In the genomic region with DNA sequence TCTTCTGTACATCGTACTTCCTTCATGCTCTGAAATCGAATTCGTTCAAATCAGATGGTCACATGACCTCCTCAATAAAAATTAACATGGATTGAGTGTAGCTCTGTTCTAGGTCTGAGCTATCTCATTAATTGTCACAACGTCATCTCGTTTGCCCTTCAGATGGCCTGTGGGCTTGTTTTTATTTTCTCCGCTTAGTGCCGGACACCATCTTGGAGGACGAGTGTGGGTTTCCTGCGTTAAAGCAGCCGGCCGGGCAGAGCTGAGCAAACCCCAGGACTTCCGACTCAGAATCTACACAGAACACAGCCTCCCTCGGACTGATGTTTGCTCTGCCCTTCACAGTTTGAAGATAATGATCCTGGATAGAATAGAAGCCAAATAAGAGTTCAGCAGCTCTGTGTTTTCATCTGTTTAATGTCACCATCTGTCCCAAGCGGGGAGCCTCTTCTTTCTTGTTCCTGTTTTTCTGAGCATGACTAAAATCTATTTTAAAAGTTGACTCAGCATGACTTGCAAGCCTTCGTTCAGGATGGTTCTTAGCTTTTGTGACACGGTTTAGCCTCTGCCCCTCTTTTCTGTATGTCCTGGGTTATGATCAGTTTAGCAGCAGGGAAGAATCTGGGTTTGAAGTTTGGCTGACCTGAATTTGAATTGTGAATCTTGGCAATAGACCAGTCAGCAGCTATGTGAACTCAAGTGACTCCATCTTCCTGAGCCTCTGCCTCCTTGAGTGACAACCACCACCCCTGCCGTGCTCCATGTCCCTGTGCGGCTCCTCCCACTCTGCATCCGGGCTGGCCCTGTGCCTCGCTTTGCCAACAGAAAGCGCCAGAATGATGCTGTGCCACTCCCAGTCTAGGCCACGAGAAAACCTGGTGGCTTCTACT, we compare ENCODE assay signal across 9 cellular contexts. TPM values are rescaled to one million over a fixed set of nuclear protein-coding genes. Genes with fewer than 3 reads are reported as not detected.
DNase-seq lines count a peak whose midpoint lies in the region; ATAC-seq and TF ChIP-seq lines count a peak whose summit lies in the region.
"Had no signal": no experiment of that assay in that cellular context is flagged by ENCODE, and none has a peak within 500 bp of the region (broad histone marks: within the 10 kb centered on the region; RNA-seq: fewer than 3 reads in every experiment).

No MANE protein-coding gene starts in this region.

- WGBS in heart right ventricle, 2 donors: 53 to 54% methylated on average over 22 of the region's 22 CpGs
- 72% methylated on average over 22 of the region's 22 CpGs for WGBS in smooth muscle cell (ENCODE audit: low lambda C conversion rate)

- H3F3A ChIP-seq in smooth muscle cell (ENCODE audit: low read depth): no peaks in the 10 kb centered on the region

- H3K27me3 ChIP-seq in heart right ventricle: no peaks in the 10 kb centered on the region
- no peaks in the 10 kb centered on the region for H3K27me3 ChIP-seq in smooth muscle cell (ENCODE audit: low read depth)

- H3K9me3 ChIP-seq in heart right ventricle (no peaks in the 10 kb centered on the region), smooth muscle cell (replicated peaks; ENCODE audit: low read depth) (no peaks in the 10 kb centered on the region)

- no peaks in the 10 kb centered on the region for H4K20me1 ChIP-seq in smooth muscle cell (ENCODE audit: low read depth)

- DNase-seq in COLO668 (lab: John Stamatoyannopoulos, UW; ENCODE audit: unreplicated experiment): peak; percentile 8
- peak; percentile 71 for DNase-seq in OCI-M1 (lab: John Stamatoyannopoulos, UW)
- DNase-seq in heart right ventricle: peak; percentile 33 to 63
- no peak for DNase-seq in smooth muscle cell (lab: John Stamatoyannopoulos, UW; ENCODE audit: unreplicated experiment)
- DNase-seq in iPS-NIHi7 (ENCODE audit: extremely low spot score): no peak

- no peaks in the 10 kb centered on the region for H3K36me3 ChIP-seq in heart right ventricle
- H3K36me3 ChIP-seq in smooth muscle cell (ENCODE audit: low read depth): no peaks in the 10 kb centered on the region

- H2AFZ ChIP-seq in smooth muscle cell (ENCODE audit: low read depth): peak overlapping the region; percentile 71

- H3K27ac ChIP-seq in heart right ventricle: peak overlapping the region in 9 of 10 donors; percentile 29 to 93 (median 40)
- H3K27ac ChIP-seq in smooth muscle cell (ENCODE audit: low read depth): no peak overlapping the region

- peaks cover 0 to 52% (median 4%) of the 10 kb centered on the region in 9 donors for H3K4me1 ChIP-seq in heart right ventricle
- H3K4me1 ChIP-seq in smooth muscle cell (ENCODE audit: low read depth): no peaks in the 10 kb centered on the region

- peak overlapping the region; percentile 8 for H3K4me2 ChIP-seq in smooth muscle cell

- TF ChIP-seq CTCF in heart right ventricle (IDR thresholded peaks at IDR 0.05) (no peak), smooth muscle cell (IDR thresholded peaks at IDR 0.05; ENCODE audit: borderline replicate concordance, insufficient read depth, poor library complexity, severe bottlenecking) (no peak)

- no peaks in the 10 kb centered on the region for H3K79me2 ChIP-seq in smooth muscle cell (ENCODE audit: low read depth)

- no peak overlapping the region for H3K9ac ChIP-seq in smooth muscle cell (ENCODE audit: low read depth)

- intact Hi-C loops in heart right ventricle (cut with DNase I): loop anchor here in 3 of 10 donors (5.0 to 10.0 kb wide), 2 partner anchors 48 to 141 kb away; a partner anchor contains a TSS

- ATAC-seq in HG02610 (IDR thresholded peaks at IDR 0.05; ENCODE audit: unreplicated experiment) (peak; percentile 86), heart right ventricle (peak; percentile 41 to 81 (median 64)), GM18907 (IDR thresholded peaks at IDR 0.05; ENCODE audit: unreplicated experiment) (no peak), HG02763 (IDR thresholded peaks at IDR 0.05; ENCODE audit: unreplicated experiment) (no peak)

- H3K4me3 ChIP-seq in heart right ventricle (peak overlapping the region in 1 of 10 donors; percentile 27), smooth muscle cell (peak overlapping the region; percentile 10)

RNA-seq across cellular contexts. Expression of a gene that starts 30.6 kb away (rescaled TPM):
- total RNA-seq in heart right ventricle (under 1 TPM in 1 of 10 donors, not detected in 9; 0.17 TPM), smooth muscle cell (not detected in 2 replicates)
- polyA plus RNA-seq in heart right ventricle (not detected), smooth muscle cell (not detected in 2 replicates)
- polyA plus RNA-seq: keratinocyte had no signal

RNA-seq across cellular contexts. Expression of a gene that starts 48.8 kb away (rescaled TPM):
- total RNA-seq in heart right ventricle (100 to 1,000 TPM; 101 to 156 (median 121) TPM), smooth muscle cell (3.5 and 3.6 TPM in 2 replicates)
- polyA plus RNA-seq in heart right ventricle (10 to 100 TPM; 52.4 to 68.0 TPM), smooth muscle cell (3.9 and 9.1 TPM in 2 replicates)

Comparison
In these comparisons a context has a peak if more than half of its experiments do, and no peak if none do; other contexts are left out.
1. DNase-seq: peak in COLO668 (single experiment), OCI-M1 (single experiment) and heart right ventricle (2 of 2); none in smooth muscle cell (single experiment) and iPS-NIHi7 (single experiment).
2. ATAC-seq: peak in HG02610 (single experiment) and heart right ventricle (8 of 8); none in GM18907 (single experiment) and HG02763 (single experiment).
3. RNA of a gene that starts 48.8 kb away (total RNA-seq): 101 to 156 TPM in heart right ventricle; 3.5 to 3.6 TPM in smooth muscle cell; every median in the first group is over 10 times any median in the second.